ENCODE assay signal across 8 cellular contexts in the genomic region with DNA sequence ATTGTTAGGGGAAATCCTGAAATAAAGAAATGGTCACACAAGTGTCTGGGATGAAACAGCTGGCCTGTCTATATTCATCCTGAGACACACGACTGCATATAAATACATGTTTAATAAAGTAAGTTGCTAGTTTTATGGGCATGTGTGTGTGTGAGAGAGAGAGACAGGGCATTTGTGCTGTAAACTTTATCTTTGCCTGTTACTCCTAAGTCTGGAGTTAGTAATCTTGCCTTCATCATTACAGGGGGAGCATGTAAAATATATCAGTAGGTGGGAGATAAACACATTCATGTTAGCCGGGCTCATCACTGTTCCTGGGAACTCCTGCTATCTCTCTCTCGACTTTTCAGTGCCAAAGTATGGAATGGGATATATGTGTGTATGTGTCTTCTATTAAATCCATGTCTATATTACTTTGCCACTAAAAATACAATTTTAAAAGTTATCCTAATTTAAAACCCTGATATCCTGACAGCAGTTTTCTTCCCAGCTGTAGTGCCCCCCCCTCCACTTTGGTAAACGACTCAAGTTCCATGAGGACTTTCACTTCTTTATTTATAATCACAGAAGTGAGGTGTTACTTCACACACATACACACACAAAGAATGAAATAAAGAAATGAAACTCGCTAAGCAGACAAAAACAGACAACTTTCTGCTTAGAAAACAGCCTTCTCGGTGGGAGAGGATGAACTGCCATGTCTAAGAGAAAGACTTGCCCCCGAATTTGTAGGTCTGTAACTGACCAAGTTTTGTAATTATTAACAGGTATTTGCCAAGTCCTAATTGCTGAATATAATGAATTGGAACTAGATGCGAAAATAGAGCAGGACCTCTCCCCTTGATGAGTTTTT. TPM values are rescaled to one million over a fixed set of nuclear protein-coding genes. Genes with fewer than 3 reads are reported as not detected.
DNase-seq lines count a peak whose midpoint lies in the region; ATAC-seq and TF ChIP-seq lines count a peak whose summit lies in the region.

No MANE protein-coding gene starts in this region.

- peak overlapping the region; percentile 75 for H3K9ac ChIP-seq in DND-41 (ENCODE audit: low read depth, low read length)

- H3K36me3 Mint-ChIP-seq in Calu3 (ENCODE audit: insufficient read depth, unreplicated experiment), result peaks cover 14% of the 10 kb centered on the region

- ATAC-seq in DND-41 (ENCODE audit: insufficient read depth, low read depth) (no peak), GM21576 (IDR thresholded peaks at IDR 0.05; ENCODE audit: unreplicated experiment) (peak; percentile 65), HG03280 (IDR thresholded peaks at IDR 0.05; ENCODE audit: unreplicated experiment) (no peak)

- 5 to 10% methylated on average over 8 of the region's 8 CpGs for WGBS in testis, 2 donors

- peaks cover 68% of the 10 kb centered on the region for H3K4me1 ChIP-seq in DND-41 (ENCODE audit: insufficient read depth, low read length)
- H3K4me1 ChIP-seq in testis, result peaks cover 12% of the 10 kb centered on the region

- CTCF ChIA-PET in Calu3 (lab: Charles Lee), result interaction anchor here (0.7 kb wide), 1 partner anchor 86 kb away, joined by 3 read pairs; no protein-coding TSS in a partner anchor

- TF ChIP-seq CTCF in DND-41 (IDR thresholded peaks at IDR 0.05; ENCODE audit: borderline replicate concordance, extremely low read depth, low read length, poor library complexity, severe bottlenecking) (no peak), foreskin fibroblast (IDR thresholded peaks at IDR 0.05; ENCODE audit: low read depth, low read length) (no peak), testis (IDR thresholded peaks at IDR 0.05) (no peak), Calu3 (IDR thresholded peaks at IDR 0.05; ENCODE audit: unreplicated experiment) (no peak)

- H3K36me3 ChIP-seq in DND-41 (ENCODE audit: insufficient read depth, low read length), result no peaks in the 10 kb centered on the region
- no peaks in the 10 kb centered on the region for H3K36me3 ChIP-seq in testis (ENCODE audit: low read depth, missing control alignments)

- H3K27ac Mint-ChIP-seq in Calu3 (ENCODE audit: unreplicated experiment), result no peak overlapping the region

- no peak for TF ChIP-seq POLR2A in testis (IDR thresholded peaks at IDR 0.05)

- no peaks in the 10 kb centered on the region for H3K27me3 Mint-ChIP-seq in Calu3 (ENCODE audit: unreplicated experiment)

- no TSS peak for BruUV-seq in Calu3 (replicated peaks; lab: Mats Ljungman, UMichigan)

- peaks cover 35% of the 10 kb centered on the region for H3K79me2 ChIP-seq in DND-41 (ENCODE audit: insufficient read depth, low read length)

- 0 out of 2 replicates have a peak, but pooled peaks cover 4% of the 10 kb centered on the region for H4K20me1 ChIP-seq in DND-41 (ENCODE audit: insufficient read depth, low read length)

- peak overlapping the region; percentile 83 for H3K4me2 ChIP-seq in DND-41 (ENCODE audit: insufficient read depth, low read length)

- DNase-seq in DND-41 (no peak), MV-4-11 (lab: John Stamatoyannopoulos, UW) (peak; percentile 83), foreskin fibroblast (peak in 1 of 2 donors; percentile 30), testis (no peak), islet precursor cell (no peak), Calu3 (no peak)

- H3K4me1 Mint-ChIP-seq in Calu3 (ENCODE audit: low read depth, unreplicated experiment), result peaks cover 14% of the 10 kb centered on the region

- intact Hi-C loops in testis (cut with DNase I; ENCODE audit: low total_unique reads) (loop anchor here (10.0 kb wide), 1 partner anchor 84 kb away; no protein-coding TSS in a partner anchor), Calu3 (cut with micrococcal nuclease; ENCODE audit: unreplicated experiment) (loop anchor here (2.0 to 10.0 kb wide), 3 partner anchors 194 to 1236 kb away; no protein-coding TSS in a partner anchor)

- H3K27ac ChIP-seq in DND-41 (ENCODE audit: low read length), result peak overlapping the region; percentile 62
- peak overlapping the region; percentile 99 to 100 for H3K27ac ChIP-seq in testis

- H3K9me3 ChIP-seq in DND-41 (ENCODE audit: insufficient read depth, low read length, severe bottlenecking), result no peaks in the 10 kb centered on the region
- H3K9me3 ChIP-seq in testis, result no peaks in the 10 kb centered on the region

- peak overlapping the region; percentile 78 for H2AFZ ChIP-seq in DND-41 (ENCODE audit: low read depth, low read length)

- no peaks in the 10 kb centered on the region for H3K9me3 Mint-ChIP-seq in Calu3 (ENCODE audit: low read depth, unreplicated experiment)

- H3K4me3 ChIP-seq in DND-41 (ENCODE audit: low read depth in 1 of 2, low read length in 2 of 2) (peak overlapping the region; percentile 31 to 71; a peak in 3 of 4 replicates), foreskin fibroblast (ENCODE audit: low read depth in 1 of 2, low read length in 2 of 2) (peak overlapping the region; percentile 83 to 86), testis (peak overlapping the region; percentile 86 to 95)

- no peak overlapping the region for H3K4me3 Mint-ChIP-seq in Calu3 (ENCODE audit: low read depth, unreplicated experiment)

- peaks cover 18% of the 10 kb centered on the region for H3K27me3 ChIP-seq in DND-41 (ENCODE audit: insufficient read depth, low read length, poor library complexity)
- H3K27me3 ChIP-seq in testis, result no peaks in the 10 kb centered on the region

RNA-seq across cellular contexts. Expression of a gene that starts 0.9 kb away (rescaled TPM):
- total RNA-seq in testis (10 to 100 TPM; 87.8 to 96.4 TPM), Calu3 (2022) (0.32 and 0.97 TPM in 2 replicates)
- polyA plus RNA-seq in testis (ENCODE audit: insufficient read depth, low read depth, low replicate concordance), result 38.7 TPM

Comparison
In these comparisons a context has a peak if more than half of its experiments do, and no peak if none do; other contexts are left out.
1. RNA of a gene that starts 0.9 kb away (total RNA-seq): 87.8 to 96.4 TPM in testis; 0.32 to 0.97 TPM in Calu3; every median in the first group is over 10 times any median in the second.
2. Peak in every context shown above with its lines, with median percentiles within 50 percentile points of each other: H3K4me3 ChIP-seq.